8 cellular contexts compared by ENCODE assay signal in the genomic region with DNA sequence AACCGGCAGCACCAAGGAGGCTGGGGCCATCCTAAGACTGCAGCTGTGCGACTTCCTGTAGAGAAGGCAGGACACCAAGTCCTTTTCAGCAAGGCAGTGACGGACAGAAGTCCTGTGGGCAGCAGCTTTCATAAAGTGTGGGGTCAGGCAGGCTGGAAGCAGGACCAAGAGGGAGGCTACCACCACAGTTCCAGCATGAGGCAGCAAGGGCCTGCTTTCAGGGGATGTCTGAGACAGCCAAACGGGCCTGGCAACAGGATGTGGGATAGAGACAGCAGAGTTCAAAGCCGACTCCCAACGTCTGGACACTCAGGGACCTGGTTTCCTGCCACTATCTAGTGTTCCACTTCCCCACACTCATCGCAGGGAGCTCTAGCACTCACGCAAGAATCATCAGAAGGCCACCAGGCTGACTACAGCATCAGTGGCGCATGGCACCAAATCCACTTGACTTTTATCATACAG. TPM values are rescaled to one million over a fixed set of nuclear protein-coding genes. Genes with fewer than 3 reads are reported as not detected.
A peak's percentile ranks its signal among the peaks of the same experiment; 100 is the strongest.
DNase-seq lines count a peak whose midpoint lies in the region; FAIRE-seq and TF ChIP-seq lines count a peak whose summit lies in the region.

No MANE protein-coding gene starts in this region.

- H3K36me3 Mint-ChIP-seq in activated naive CD4-positive, alpha-beta T cell treated with anti-CD3 and anti-CD28 coated beads, Interleukin-2, amount 10 ng/mL, durations not matched to agents 7 days and 5 days, result peaks cover 16% of the 10 kb centered on the region
- no peaks in the 10 kb centered on the region for H3K36me3 Mint-ChIP-seq in type B pancreatic cell

- H3K36me3 ChIP-seq in BLaER1 (peaks cover 8% of the 10 kb centered on the region; the same call in 1 of the 2 replicates), KMS-11 (ENCODE audit: insufficient read depth) (no peaks in the 10 kb centered on the region)

- TF ChIP-seq POLR2A in GM12892 (IDR thresholded peaks at IDR 0.05; ENCODE audit: low read depth, low read length), result no peak

- FAIRE-seq in HTR-8/SVneo (lab: Jason Lieb, UNC) (no peak), GM12892 (lab: Jason Lieb, UNC) (no peak)

- peaks cover 96% of the 10 kb centered on the region for H4K20me1 ChIP-seq in BLaER1
- H4K20me1 ChIP-seq in KMS-11 (ENCODE audit: insufficient read depth), result peaks cover 82% of the 10 kb centered on the region

- TF ChIP-seq CTCF in KMS-11 (conservative IDR thresholded peaks at IDR 0.05; ENCODE audit: low read depth, low read length) (no peak), type B pancreatic cell (conservative IDR thresholded peaks at IDR 0.05) (no peak)

- peaks cover 76% of the 10 kb centered on the region for H3K4me1 Mint-ChIP-seq in activated naive CD4-positive, alpha-beta T cell treated with anti-CD3 and anti-CD28 coated beads, Interleukin-2, amount 10 ng/mL, durations not matched to agents 7 days and 5 days
- H3K4me1 Mint-ChIP-seq in type B pancreatic cell (ENCODE audit: unreplicated experiment), result peaks cover 60% of the 10 kb centered on the region

- H3K4me3 ChIP-seq in BLaER1 (peak overlapping the region; percentile 19; the same call in 1 of the 2 replicates), KMS-11 (IDR thresholded peaks at IDR 0.05; ENCODE audit: insufficient read depth, low read depth, low read length) (no peak overlapping the region)

- peaks cover 82% of the 10 kb centered on the region for H3K4me1 ChIP-seq in BLaER1
- H3K4me1 ChIP-seq in KMS-11 (ENCODE audit: low read depth, poor library complexity, severe bottlenecking), result peaks cover 80% of the 10 kb centered on the region

- CTCF ChIA-PET in activated naive CD4-positive, alpha-beta T cell treated with anti-CD3 and anti-CD28 coated beads, Interleukin-2, amount 10 ng/mL, durations not matched to agents 7 days and 5 days (lab: Charles Lee), result interaction anchor here (3.4 kb wide), 1 partner anchor 22 kb away, joined by 10 read pairs; no protein-coding TSS in a partner anchor

- peak overlapping the region; percentile 95 for H3K4me3 Mint-ChIP-seq in activated naive CD4-positive, alpha-beta T cell treated with anti-CD3 and anti-CD28 coated beads, Interleukin-2, amount 10 ng/mL, durations not matched to agents 7 days and 5 days
- H3K4me3 Mint-ChIP-seq in type B pancreatic cell, result peak overlapping the region; percentile 24

- H3K9ac ChIP-seq in BLaER1 (peak overlapping the region; percentile 65), KMS-11 (no peak overlapping the region)

- no peaks in the 10 kb centered on the region for H3K9me3 Mint-ChIP-seq in activated naive CD4-positive, alpha-beta T cell treated with anti-CD3 and anti-CD28 coated beads, Interleukin-2, amount 10 ng/mL, durations not matched to agents 7 days and 5 days
- no peaks in the 10 kb centered on the region for H3K9me3 Mint-ChIP-seq in type B pancreatic cell

- DNase-seq in activated naive CD4-positive, alpha-beta T cell treated with anti-CD3 and anti-CD28 coated beads, Interleukin-2, amount 10 ng/mL, durations not matched to agents 7 days and 5 days, result peak; percentile 52
- DNase-seq in kidney tubule cell (ENCODE audit: low spot score) (peak; percentile 45), type B pancreatic cell (ENCODE audit: extremely low spot score, unreplicated experiment) (no peak), HTR-8/SVneo (ENCODE audit: insufficient read length, low spot score) (no peak), NOMO-1 treated with dmso at 0.1 percent for 144 hours (lab: John Stamatoyannopoulos, UW; ENCODE audit: unreplicated experiment) (no peak), GM12892 (ENCODE audit: insufficient read length) (no peak)

- H3K79me2 ChIP-seq in KMS-11 (ENCODE audit: insufficient read depth, low read depth), result peaks cover 92% of the 10 kb centered on the region

- no peaks in the 10 kb centered on the region for H3K27me3 Mint-ChIP-seq in activated naive CD4-positive, alpha-beta T cell treated with anti-CD3 and anti-CD28 coated beads, Interleukin-2, amount 10 ng/mL, durations not matched to agents 7 days and 5 days
- no peaks in the 10 kb centered on the region for H3K27me3 Mint-ChIP-seq in type B pancreatic cell

- H3K27ac ChIP-seq in BLaER1, result peak overlapping the region; percentile 28
- peak overlapping the region; percentile 97; the same call in 1 of the 2 replicates for H3K27ac ChIP-seq in KMS-11

- H3K4me2 ChIP-seq in BLaER1, result peak overlapping the region; percentile 89
- peak overlapping the region; percentile 98 for H3K4me2 ChIP-seq in KMS-11

- H3K27me3 ChIP-seq in BLaER1 (no peaks in the 10 kb centered on the region), KMS-11 (ENCODE audit: insufficient read depth, low read depth) (no peaks in the 10 kb centered on the region)

- no peak overlapping the region for H2AFZ ChIP-seq in KMS-11 (ENCODE audit: low read depth)

- H3K27ac Mint-ChIP-seq in activated naive CD4-positive, alpha-beta T cell treated with anti-CD3 and anti-CD28 coated beads, Interleukin-2, amount 10 ng/mL, durations not matched to agents 7 days and 5 days, result peak overlapping the region; percentile 94
- H3K27ac Mint-ChIP-seq in type B pancreatic cell, result no peak overlapping the region

- H3K9me3 ChIP-seq in BLaER1, result no peaks in the 10 kb centered on the region

RNA-seq across cellular contexts. Expression of gene USP7, which starts 5.3 kb away (rescaled TPM):
- 106 and 118 TPM in 2 replicates for total RNA-seq in type B pancreatic cell (ENCODE audit: low replicate concordance)
- 74.4 TPM for polyA plus RNA-seq in GM12892 (2012; ENCODE audit: missing spikeins)

Comparison
In these comparisons a context has a peak if more than half of its experiments do, and no peak if none do; other contexts are left out.
1. DNase-seq: peak in activated naive CD4-positive, alpha-beta T cell treated with anti-CD3 and anti-CD28 coated beads, Interleukin-2, amount 10 ng/mL, durations not matched to agents 7 days and 5 days (single experiment) and kidney tubule cell (single experiment); none in type B pancreatic cell (single experiment), HTR-8/SVneo (single experiment), NOMO-1 treated with dmso at 0.1 percent for 144 hours (single experiment) and GM12892 (single experiment).